In the genomic region with DNA sequence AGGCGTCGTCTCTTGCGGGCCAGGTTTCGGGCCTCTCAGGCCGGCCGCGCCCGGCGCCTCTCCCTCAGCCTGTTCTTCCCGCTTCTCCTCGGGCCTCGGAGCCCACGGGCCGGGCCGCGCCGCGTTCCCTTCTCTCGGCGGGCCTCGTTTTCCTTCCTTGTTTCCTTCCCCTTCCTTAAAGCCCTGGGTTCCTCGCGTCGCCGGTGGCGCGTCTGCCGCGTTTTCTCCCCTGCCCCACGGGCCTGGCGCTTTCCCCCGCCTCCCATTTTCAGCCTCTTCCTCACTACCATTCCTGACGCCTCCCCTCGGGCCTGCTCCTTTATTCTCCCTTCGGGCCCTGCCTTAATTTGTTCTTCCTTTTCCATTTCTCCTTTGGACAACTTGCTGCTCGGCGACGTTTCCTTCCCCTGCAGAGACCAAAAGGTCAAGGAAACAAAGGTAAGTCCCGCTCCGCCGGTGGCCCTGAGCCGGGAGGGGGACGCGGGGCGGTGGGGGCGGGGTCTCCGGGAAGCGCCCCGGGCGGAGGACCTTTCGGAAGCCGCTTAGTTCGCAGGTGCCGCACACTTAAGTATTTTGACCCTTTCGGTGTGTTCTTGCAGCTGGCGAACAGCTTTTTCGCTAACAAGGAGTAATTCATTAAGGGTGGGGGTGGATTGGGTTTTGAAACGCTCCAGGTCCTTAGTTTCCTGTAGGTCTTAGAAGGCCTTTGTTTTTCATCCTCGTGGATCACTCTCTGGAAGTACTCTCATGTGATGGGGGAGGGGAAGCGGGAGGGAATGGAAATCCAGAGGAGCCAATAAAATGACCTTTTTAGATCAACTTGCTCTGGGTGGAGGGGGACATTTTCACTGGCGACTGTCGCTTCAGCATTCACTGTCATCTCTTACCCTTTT, we compare ENCODE assay signal across 8 cellular contexts. TPM values are rescaled to one million over a fixed set of nuclear protein-coding genes. Genes with fewer than 3 reads are reported as not detected.
DNase-seq lines count a peak whose midpoint lies in the region; ATAC-seq, FAIRE-seq and TF ChIP-seq lines count a peak whose summit lies in the region.

No MANE protein-coding gene starts in this region.

- no peak for TF ChIP-seq EP300 in GM12878 (IDR thresholded peaks at IDR 0.05; ENCODE audit: borderline replicate concordance in 1 of 2, control insufficient read depth in 1 of 2, low read depth in 2 of 2, low read length in 2 of 2)

- H3K9me3 ChIP-seq in GM12878 (replicated peaks; ENCODE audit: control insufficient read depth, insufficient read depth, low read length) (no peaks in the 10 kb centered on the region), iPS-18c (ENCODE audit: control insufficient read depth, insufficient read depth, low read length) (no peaks in the 10 kb centered on the region), smooth muscle cell (replicated peaks; ENCODE audit: low read depth) (no peaks in the 10 kb centered on the region)

- no peaks in the 10 kb centered on the region for H4K20me1 ChIP-seq in GM12878 (ENCODE audit: control insufficient read depth, insufficient read depth)
- H4K20me1 ChIP-seq in smooth muscle cell (ENCODE audit: low read depth), result peaks cover 52% of the 10 kb centered on the region

- H3F3A ChIP-seq in smooth muscle cell (ENCODE audit: low read depth), result peaks cover 5% of the 10 kb centered on the region

- H3K36me3 ChIP-seq in GM12878 (ENCODE audit: control insufficient read depth in 2 of 2, insufficient read depth in 2 of 2, low read length in 1 of 2) (peaks cover 3 to 23% of the 10 kb centered on the region in 2 experiments; a peak in 3 of 4 replicates), smooth muscle cell (ENCODE audit: low read depth) (no peaks in the 10 kb centered on the region)

- ATAC-seq in GM21529 (IDR thresholded peaks at IDR 0.05; ENCODE audit: unreplicated experiment) (peak; percentile 12), GM12878 (peak; percentile 39), HG02610 (IDR thresholded peaks at IDR 0.05; ENCODE audit: unreplicated experiment) (no peak)

- CTCF ChIA-PET in GM12878 (lab: Yijun Ruan, JAX), result interaction anchor here (0.6 to 2.4 kb wide), 18 partner anchors 10 to 493 kb away, joined by 3 to 18 read pairs (median 6); a partner anchor contains a TSS

- no peaks in the 10 kb centered on the region for H3K27me3 ChIP-seq in GM12878 (replicated peaks in 1 of 2; ENCODE audit: control insufficient read depth in 2 of 2, insufficient read depth in 2 of 2, low read length in 1 of 2)
- H3K27me3 ChIP-seq in smooth muscle cell (ENCODE audit: low read depth), result no peaks in the 10 kb centered on the region

- intact Hi-C loops in GM12878 (cut with micrococcal nuclease; ENCODE audit: unreplicated experiment), result loop anchor here (2.0 to 5.0 kb wide), 2 partner anchors 225 to 445 kb away; no protein-coding TSS in a partner anchor

- TF ChIP-seq POLR2A in GM12878 (IDR thresholded peaks at IDR 0.05; ENCODE audit: low read depth, low read length), result no peak

- RAD21 ChIA-PET in GM12878 (lab: Charles Lee; ENCODE audit: unreplicated experiment), result interaction anchor here (1.0 to 2.5 kb wide), 7 partner anchors 14 to 156 kb away, joined by 3 to 20 read pairs (median 5); a partner anchor contains a TSS

- in situ Hi-C loops in Caki2 (cut with HindIII; ENCODE audit: low pct_unique_long_range_greater_than_20kb, low sequenced_read_pairs) (no loop called here), GM12878 (cut with MboI) (no loop called here)

- no peaks in the 10 kb centered on the region for H3K27me3 Mint-ChIP-seq in T-helper 1 cell treated with Interleukin-12 subunit alpha and Interleukin-12 subunit beta and Interleukin-4 antibody, amounts not matched to agents 30 μg/mL and 1 μg/mL, for 36 hours (ENCODE audit: low read depth)

- peak overlapping the region; percentile 90 for H3K4me3 Mint-ChIP-seq in T-helper 1 cell treated with Interleukin-12 subunit alpha and Interleukin-12 subunit beta and Interleukin-4 antibody, amounts not matched to agents 30 μg/mL and 1 μg/mL, for 36 hours

- H3K9me3 Mint-ChIP-seq in T-helper 1 cell treated with Interleukin-12 subunit alpha and Interleukin-12 subunit beta and Interleukin-4 antibody, amounts not matched to agents 30 μg/mL and 1 μg/mL, for 36 hours, result no peaks in the 10 kb centered on the region

- H3K36me3 Mint-ChIP-seq in T-helper 1 cell treated with Interleukin-12 subunit alpha and Interleukin-12 subunit beta and Interleukin-4 antibody, amounts not matched to agents 30 μg/mL and 1 μg/mL, for 36 hours (ENCODE audit: low read depth), result peaks cover 33% of the 10 kb centered on the region

- peaks cover 54% of the 10 kb centered on the region for H3K79me2 ChIP-seq in GM12878 (ENCODE audit: control insufficient read depth, insufficient read depth, low read length)
- peaks cover 56% of the 10 kb centered on the region for H3K79me2 ChIP-seq in smooth muscle cell (ENCODE audit: low read depth)

- H3K4me3 ChIP-seq in GM12878 (peak overlapping the region; percentile 100), iPS-18c (ENCODE audit: insufficient read depth, low read depth, low read length) (peak overlapping the region; percentile 94), smooth muscle cell (peak overlapping the region; percentile 97)

- POLR2A ChIA-PET in GM12878 (lab: Charles Lee), result interaction anchor here (0.5 to 2.8 kb wide), 16 partner anchors 9 to 1951 kb away, joined by 3 to 24 read pairs (median 6); a partner anchor contains a TSS

- H3K4me2 ChIP-seq in GM12878 (ENCODE audit: control insufficient read depth, insufficient read depth), result peak overlapping the region; percentile 86
- H3K4me2 ChIP-seq in smooth muscle cell, result peak overlapping the region; percentile 93

- peaks cover 7% of the 10 kb centered on the region; the same call in 1 of the 2 replicates for H3K4me1 ChIP-seq in GM12878 (ENCODE audit: control insufficient read depth, insufficient read depth, low read length)
- H3K4me1 ChIP-seq in smooth muscle cell (ENCODE audit: low read depth), result peaks cover 17% of the 10 kb centered on the region

- TF ChIP-seq RAD21 in GM12878 (IDR thresholded peaks at IDR 0.05; ENCODE audit: insufficient read depth, low read depth, low read length), result no peak

- TF ChIP-seq CTCF in GM12878 (IDR thresholded peaks at IDR 0.05 in 2 of 3, conservative IDR thresholded peaks at IDR 0.05 in 1 of 3; ENCODE audit: control insufficient read depth in 2 of 3, extremely low read depth in 1 of 3, insufficient read depth in 1 of 3, low read depth in 3 of 3, low read length in 3 of 3) (no peak), smooth muscle cell (IDR thresholded peaks at IDR 0.05; ENCODE audit: borderline replicate concordance, insufficient read depth, poor library complexity, severe bottlenecking) (no peak)

- H2AFZ ChIP-seq in GM12878 (ENCODE audit: control insufficient read depth, low read depth, low read length) (peak overlapping the region; percentile 71), smooth muscle cell (ENCODE audit: low read depth) (peak overlapping the region; percentile 51)

- SMC1A ChIA-PET in GM12878 (lab: Charles Lee; ENCODE audit: uncharacterized antibody, unreplicated experiment), result interaction anchor here (1.0 to 2.1 kb wide), 10 partner anchors 15 to 190 kb away, joined by 3 to 17 read pairs (median 4); a partner anchor contains a TSS

- peak overlapping the region; percentile 83 for H3K27ac Mint-ChIP-seq in T-helper 1 cell treated with Interleukin-12 subunit alpha and Interleukin-12 subunit beta and Interleukin-4 antibody, amounts not matched to agents 30 μg/mL and 1 μg/mL, for 36 hours

- peak; percentile 51 for DNase-seq in Caki2 (ENCODE audit: low read depth)
- peak; percentile 52 for DNase-seq in M059J (ENCODE audit: low read depth)
- DNase-seq in GM12878 (ENCODE audit: low read depth, low spot score), result no peak
- DNase-seq in smooth muscle cell (lab: John Stamatoyannopoulos, UW; ENCODE audit: unreplicated experiment), result peak; percentile 19

- peaks cover 21% of the 10 kb centered on the region for H3K4me1 Mint-ChIP-seq in T-helper 1 cell treated with Interleukin-12 subunit alpha and Interleukin-12 subunit beta and Interleukin-4 antibody, amounts not matched to agents 30 μg/mL and 1 μg/mL, for 36 hours (ENCODE audit: low read depth)

- no peak for FAIRE-seq in GM12878 (lab: Jason Lieb, UNC)

- WGBS in GM12878 (ENCODE audit: insufficient coverage, insufficient replicate concordance, low lambda C conversion rate, missing lambda C conversion rate), result under 1% methylated on average over 60 of the region's 62 CpGs
- under 1% methylated on average over 52 of the region's 62 CpGs for WGBS in smooth muscle cell (ENCODE audit: low lambda C conversion rate)

- no TSS peak for BruUV-seq in GM12878 (replicated peaks; lab: Mats Ljungman, UMichigan)

- H3K9ac ChIP-seq in GM12878 (ENCODE audit: control insufficient read depth, insufficient read depth, low read length), result peak overlapping the region; percentile 98
- H3K9ac ChIP-seq in smooth muscle cell (ENCODE audit: low read depth), result peak overlapping the region; percentile 95

- peak overlapping the region; percentile 92 for H3K27ac ChIP-seq in GM12878 (ENCODE audit: control insufficient read depth, insufficient read depth)
- peak overlapping the region; percentile 91 for H3K27ac ChIP-seq in smooth muscle cell (ENCODE audit: low read depth)

RNA-seq across cellular contexts. Expression of a gene that starts 0.8 kb away (rescaled TPM):
- 43.8 and 52.2 TPM in 2 replicates for total RNA-seq in Caki2 (2014; rRNA removed; shearing (Covaris generic); ENCODE audit: low replicate concordance)
- total RNA-seq in M059J (2014; rRNA removed; shearing (Covaris generic)), result 62.3 and 64.0 TPM in 2 replicates
- 57.0 and 59.0 TPM in 2 replicates for total RNA-seq in GM12878 (2013; cell fraction: nucleolus; rRNA removed)
- total RNA-seq in GM12878 (2014; rRNA removed) (56.9 and 57.8 TPM in 2 replicates), GM12878 (2014; rRNA removed; fragmentation: Illumina TruSeq; extraction: Trizol) (61.8 and 64.1 TPM in 2 replicates), GM12878 (2021) (83.6 and 84.2 TPM in 2 replicates), smooth muscle cell (76.8 and 77.5 TPM in 2 replicates)
- polyA plus RNA-seq in GM12878 (2011; ENCODE audit: low read depth), result 47.4 TPM
- polyA plus RNA-seq in GM12878 (2011; rRNA removed) (59.2 and 69.8 TPM in 2 replicates), GM12878 (2014; fragmentation: Illumina TruSeq; extraction: Trizol) (72.2 and 73.0 TPM in 2 replicates), GM12878 (2014; fragmentation: Nextera tagmentation; extraction: Ambion mirVana) (10 to 100 TPM; 42.4 to 44.0 TPM), GM12878 (2014; rRNA removed) (53.4 and 54.1 TPM in 2 replicates), GM12878 (2016; fragmentation: Nextera tagmentation; extraction: Ambion mirVana) (100 to 1,000 TPM; 113 to 121 TPM), smooth muscle cell (68.4 and 79.1 TPM in 2 replicates)
- 44.2 and 49.9 TPM in 2 replicates for polyA plus RNA-seq in GM12878 (2011; cell fraction: cytosol; rRNA removed)
- 43.3 and 45.8 TPM in 2 replicates for polyA plus RNA-seq in GM12878 (2011; cell fraction: nucleus; rRNA removed)
- 49.3 and 52.2 TPM in 2 replicates for polyA plus RNA-seq in GM12878 (2012)
- 82.5 and 97.4 TPM in 2 replicates for polyA minus RNA-seq in GM12878 (2011; rRNA and poly(A)+ RNA removed)
- polyA minus RNA-seq in GM12878 (2011; cell fraction: cytosol; rRNA and poly(A)+ RNA removed), result 29.4 and 39.2 TPM in 2 replicates
- 25.4 and 45.1 TPM in 2 replicates for polyA minus RNA-seq in GM12878 (2011; cell fraction: nucleus; rRNA and poly(A)+ RNA removed)
